18 cellular contexts compared by ENCODE assay signal in the genomic region with DNA sequence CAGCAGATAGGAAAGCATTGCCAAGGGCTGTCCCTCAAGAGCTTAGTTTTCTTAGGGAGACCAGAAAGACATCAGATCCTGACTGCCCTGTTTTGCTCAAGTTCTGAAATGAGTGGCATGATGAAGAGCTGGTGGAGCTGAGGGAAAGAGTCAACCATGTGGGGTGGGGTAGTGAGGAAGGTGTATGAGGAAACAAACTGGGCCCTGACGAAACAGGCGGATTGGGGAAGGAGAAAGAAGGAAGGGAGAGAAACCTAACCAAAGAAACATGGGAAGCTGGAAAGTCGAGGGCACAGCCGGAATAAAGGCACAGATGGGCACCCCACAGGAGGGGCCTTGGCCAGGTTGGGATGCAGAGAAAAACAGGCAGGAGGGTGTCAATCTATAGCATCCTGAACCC. TPM values are rescaled to one million over a fixed set of nuclear protein-coding genes. Genes with fewer than 3 reads are reported as not detected.
DNase-seq lines count a peak whose midpoint lies in the region; ATAC-seq and TF ChIP-seq lines count a peak whose summit lies in the region.
"Had no signal": no experiment of that assay in that cellular context is flagged by ENCODE, and none has a peak within 500 bp of the region (broad histone marks: within the 10 kb centered on the region; RNA-seq: fewer than 3 reads in every experiment).

No MANE protein-coding gene starts in this region.

- H3K27me3 ChIP-seq in IMR-90 (ENCODE audit: control insufficient read depth, insufficient read depth, low read length) (no peaks in the 10 kb centered on the region), smooth muscle cell (ENCODE audit: low read depth) (no peaks in the 10 kb centered on the region), MG63 (no peaks in the 10 kb centered on the region)
- H3K27me3 ChIP-seq: Peyer's patch, spleen had no signal

- H3K4me3 Mint-ChIP-seq in activated CD8-positive, alpha-beta memory T cell treated with anti-CD3 and anti-CD28 coated beads, Interleukin-2, amount 10 ng/mL, durations not matched to agents 7 days and 5 days, result peak overlapping the region; percentile 0
- no peak overlapping the region for H3K4me3 Mint-ChIP-seq in brain

- dilution Hi-C loops in IMR-90 (cut with HindIII; ENCODE audit: low sequenced_read_pairs, unreplicated experiment), result no loop called here

- H4K20me1 ChIP-seq in IMR-90 (ENCODE audit: insufficient read depth, low read length) (peaks cover 49% of the 10 kb centered on the region), smooth muscle cell (ENCODE audit: low read depth) (peaks cover 71% of the 10 kb centered on the region)

- peaks cover 41% of the 10 kb centered on the region for H3K79me2 ChIP-seq in smooth muscle cell (ENCODE audit: low read depth)

- no TSS peak for BruUV-seq in IMR-90 (replicated peaks; lab: Mats Ljungman, UMichigan)

- DNase-seq in activated CD8-positive, alpha-beta memory T cell treated with anti-CD3 and anti-CD28 coated beads, Interleukin-2, amount 10 ng/mL, durations not matched to agents 7 days and 5 days, result no peak
- DNase-seq in activated CD8-positive, alpha-beta memory T cell treated with anti-CD3 and anti-CD28 coated beads, Interleukin-2, amount 50 U/mL, for 48 hours, result no peak
- DNase-seq in IMR-90, result no peak
- no peak for DNase-seq in smooth muscle cell (lab: John Stamatoyannopoulos, UW; ENCODE audit: unreplicated experiment)
- DNase-seq in LoVo (ENCODE audit: low spot score), result no peak
- DNase-seq in mesenteric fat pad (ENCODE audit: low spot score), result no peak
- DNase-seq in MG63, result no peak
- DNase-seq: amygdala; cerebellar nuclear complex; left cardiac atrium; NCI-H1417; NCI-H82; Peyer's patch; SK-N-SH; spleen; stimulated activated naive CD4-positive, alpha-beta T cell had no signal

- H3K9me3 ChIP-seq in IMR-90 (ENCODE audit: control insufficient read depth, insufficient read depth, low read length) (no peaks in the 10 kb centered on the region), smooth muscle cell (replicated peaks; ENCODE audit: low read depth) (no peaks in the 10 kb centered on the region), MG63 (no peaks in the 10 kb centered on the region)
- H3K9me3 ChIP-seq: Peyer's patch, SK-N-SH, spleen had no signal

- H3K36me3 ChIP-seq in IMR-90 (ENCODE audit: control insufficient read depth, insufficient read depth, low read length) (peaks cover 59% of the 10 kb centered on the region), smooth muscle cell (ENCODE audit: low read depth) (peaks cover 6% of the 10 kb centered on the region), MG63 (peaks cover 75% of the 10 kb centered on the region)

- H2BK15ac ChIP-seq in IMR-90 (ENCODE audit: low read depth, low read length), result no peak overlapping the region

- H3K4me2 ChIP-seq in IMR-90 (ENCODE audit: low read depth, low read length) (no peak overlapping the region), smooth muscle cell (no peak overlapping the region)
- H3K4me2 ChIP-seq: KMS-11, SK-N-SH had no signal

- no peak overlapping the region for H4K8ac ChIP-seq in IMR-90 (ENCODE audit: low read depth in 2 of 2, low read length in 2 of 2)

- no peaks in the 10 kb centered on the region for H3K9me3 Mint-ChIP-seq in activated CD8-positive, alpha-beta memory T cell treated with anti-CD3 and anti-CD28 coated beads, Interleukin-2, amount 10 ng/mL, durations not matched to agents 7 days and 5 days (ENCODE audit: low read depth)
- H3K9me3 Mint-ChIP-seq in brain, result no peaks in the 10 kb centered on the region

- H2AFZ ChIP-seq in IMR-90 (replicated peaks; ENCODE audit: low read length, poor library complexity) (no peak overlapping the region), smooth muscle cell (ENCODE audit: low read depth) (no peak overlapping the region)

- H3K36me3 Mint-ChIP-seq in activated CD8-positive, alpha-beta memory T cell treated with anti-CD3 and anti-CD28 coated beads, Interleukin-2, amount 10 ng/mL, durations not matched to agents 7 days and 5 days, result peaks cover 78% of the 10 kb centered on the region
- peaks cover 83% of the 10 kb centered on the region for H3K36me3 Mint-ChIP-seq in brain

- 0 out of 2 replicates have a peak overlapping the region, but pooled peaks have one; percentile 51 for H3K23ac ChIP-seq in IMR-90 (ENCODE audit: low read depth, low read length)

- peak overlapping the region; percentile 17 for H2BK5ac ChIP-seq in IMR-90 (ENCODE audit: low read depth, low read length, poor library complexity, severe bottlenecking)

- TF ChIP-seq CTCF in IMR-90 (conservative IDR thresholded peaks at IDR 0.05; ENCODE audit: low read depth, low read length) (no peak), brain (conservative IDR thresholded peaks at IDR 0.05) (no peak), smooth muscle cell (IDR thresholded peaks at IDR 0.05; ENCODE audit: borderline replicate concordance, insufficient read depth, poor library complexity, severe bottlenecking) (no peak)

- H3K18ac ChIP-seq in IMR-90 (ENCODE audit: low read depth, low read length), result no peak overlapping the region

- no peak overlapping the region for H2AK5ac ChIP-seq in IMR-90 (ENCODE audit: low read depth, low read length)

- no peak overlapping the region for H3K14ac ChIP-seq in IMR-90 (replicated peaks; ENCODE audit: low read depth, low read length)

- H3K27ac Mint-ChIP-seq in activated CD8-positive, alpha-beta memory T cell treated with anti-CD3 and anti-CD28 coated beads, Interleukin-2, amount 10 ng/mL, durations not matched to agents 7 days and 5 days, result peak overlapping the region; percentile 6
- peak overlapping the region in 3 of 5 experiments; percentile 2 to 8 (median 3) for H3K27ac Mint-ChIP-seq in brain

- no peak overlapping the region for H2AK9ac ChIP-seq in IMR-90 (replicated peaks; ENCODE audit: low read depth, low read length, poor library complexity)

- H3K4me1 Mint-ChIP-seq in activated CD8-positive, alpha-beta memory T cell treated with anti-CD3 and anti-CD28 coated beads, Interleukin-2, amount 10 ng/mL, durations not matched to agents 7 days and 5 days, result peaks cover 68% of the 10 kb centered on the region
- peaks cover 64% of the 10 kb centered on the region for H3K4me1 Mint-ChIP-seq in brain

- peaks cover 33 to 82% of the 10 kb centered on the region in 2 experiments for H3K79me1 ChIP-seq in IMR-90 (ENCODE audit: low read depth in 1 of 2, low read length in 2 of 2)

- no peak overlapping the region for H3K27ac ChIP-seq in IMR-90 (ENCODE audit: insufficient read depth, low read length)
- H3K27ac ChIP-seq in smooth muscle cell (ENCODE audit: low read depth), result peak overlapping the region; percentile 76
- H3K27ac ChIP-seq: KMS-11, Peyer's patch had no signal

- H3K4me3 ChIP-seq in IMR-90 (ENCODE audit: insufficient read depth, low read depth, low read length), result no peak overlapping the region
- no peak overlapping the region for H3K4me3 ChIP-seq in smooth muscle cell
- H3K4me3 ChIP-seq in MG63, result no peak overlapping the region
- H3K4me3 ChIP-seq: Peyer's patch, spleen had no signal

- no peak for ATAC-seq in activated CD8-positive, alpha-beta memory T cell treated with anti-CD3 and anti-CD28 coated beads, Interleukin-2, amount 10 ng/mL, durations not matched to agents 7 days and 5 days
- ATAC-seq in IMR-90 (ENCODE audit: low read depth), result no peak
- ATAC-seq: left cardiac atrium had no signal

- no peak overlapping the region for H3K4ac ChIP-seq in IMR-90 (ENCODE audit: low read depth, low read length)

- H3K4me1 ChIP-seq in IMR-90 (ENCODE audit: control insufficient read depth, insufficient read depth, low read length) (peaks cover 10% of the 10 kb centered on the region), smooth muscle cell (ENCODE audit: low read depth) (peaks cover 3% of the 10 kb centered on the region)

- H2BK120ac ChIP-seq in IMR-90 (ENCODE audit: low read depth, low read length), result no peak overlapping the region

- H3K56ac ChIP-seq in IMR-90 (ENCODE audit: extremely low read depth, insufficient read depth, low read length), result no peak overlapping the region

- peaks cover 23% of the 10 kb centered on the region for H3K9me1 ChIP-seq in IMR-90 (ENCODE audit: insufficient read depth, low read length)

- no peak for TF ChIP-seq RAD21 in IMR-90 (IDR thresholded peaks at IDR 0.05; ENCODE audit: low read length)

- peaks cover 35% of the 10 kb centered on the region for H3F3A ChIP-seq in smooth muscle cell (ENCODE audit: low read depth)

- WGBS in IMR-90 (ENCODE audit: extremely low coverage in 2 of 2, insufficient read length in 1 of 2), 2 experiments, result 100% methylated on average over 1 of the region's 4 CpGs; no CpG with 5 or more reads in 1 of the 2 experiments
- 94% methylated on average over 4 of the region's 4 CpGs for WGBS in smooth muscle cell (ENCODE audit: low lambda C conversion rate)

- intact Hi-C loops in IMR-90 (cut with micrococcal nuclease), result no loop called here

- POLR2A ChIA-PET in IMR-90 (lab: Charles Lee; ENCODE audit: unreplicated experiment), result no interaction called here

- H2BK20ac ChIP-seq in IMR-90 (ENCODE audit: low read depth, low read length), result no peak overlapping the region

- no peak for TF ChIP-seq POLR2A in IMR-90 (IDR thresholded peaks at IDR 0.05; ENCODE audit: low read depth, low read length)

- CTCF ChIA-PET in activated CD8-positive, alpha-beta memory T cell treated with anti-CD3 and anti-CD28 coated beads, Interleukin-2, amount 10 ng/mL, durations not matched to agents 7 days and 5 days (lab: Charles Lee), result interaction anchor here (0.6 to 3.2 kb wide), 5 partner anchors 9 to 415 kb away, joined by 3 to 13 read pairs (median 6); no protein-coding TSS in a partner anchor
- CTCF ChIA-PET in IMR-90 (lab: Yijun Ruan, JAX), result interaction anchor here (1.4 kb wide), 1 partner anchor 19 kb away, joined by 4 read pairs; no protein-coding TSS in a partner anchor

- H3K9ac ChIP-seq in IMR-90 (ENCODE audit: low read depth, low read length), result no peak overlapping the region
- no peak overlapping the region for H3K9ac ChIP-seq in smooth muscle cell (ENCODE audit: low read depth)
- H3K9ac ChIP-seq: KMS-11, SK-N-SH had no signal

- in situ Hi-C loops in IMR-90 (cut with MboI; ENCODE audit: low sequenced_read_pairs), result no loop called here

- H3K27me3 Mint-ChIP-seq in activated CD8-positive, alpha-beta memory T cell treated with anti-CD3 and anti-CD28 coated beads, Interleukin-2, amount 10 ng/mL, durations not matched to agents 7 days and 5 days, result no peaks in the 10 kb centered on the region
- no peaks in the 10 kb centered on the region for H3K27me3 Mint-ChIP-seq in brain

- no peak overlapping the region for H4K91ac ChIP-seq in IMR-90 (ENCODE audit: insufficient read depth, low read depth, low read length)

- no peak overlapping the region for H4K5ac ChIP-seq in IMR-90 (ENCODE audit: low read depth, low read length)

RNA-seq across cellular contexts. Expression of a gene that starts 8.0 kb away (rescaled TPM):
- 100 to 1,000 TPM; 109 to 116 TPM for total RNA-seq in activated CD8-positive, alpha-beta memory T cell treated with anti-CD3 and anti-CD28 coated beads, Interleukin-2, amount 10 ng/mL, durations not matched to agents 7 days and 5 days
- total RNA-seq in IMR-90 (2012; rRNA removed), result 57.7 and 61.7 TPM in 2 replicates
- polyA plus RNA-seq in IMR-90 (2012; rRNA removed), result 92.3 and 94.2 TPM in 2 replicates
- 65.8 and 82.6 TPM in 2 replicates for polyA plus RNA-seq in IMR-90 (2012; cell fraction: cytosol; rRNA removed)
- 27.8 and 83.8 TPM in 2 replicates for polyA plus RNA-seq in IMR-90 (2012; cell fraction: nucleus; rRNA removed; ENCODE audit: low replicate concordance)
- 80.0 TPM for polyA plus RNA-seq in brain (ENCODE audit: insufficient read depth, low read depth, low replicate concordance)
- total RNA-seq in smooth muscle cell, result 51.4 and 52.0 TPM in 2 replicates
- 34.4 and 37.1 TPM in 2 replicates for polyA plus RNA-seq in smooth muscle cell
- 128 TPM for total RNA-seq in mesenteric fat pad
- 32.5 and 36.5 TPM in 2 replicates for total RNA-seq in MG63 (2014; rRNA removed; shearing (Covaris generic); ENCODE audit: low replicate concordance)

RNA-seq across cellular contexts. Expression of a gene that starts 34.5 kb away (rescaled TPM):
- total RNA-seq in activated CD8-positive, alpha-beta memory T cell treated with anti-CD3 and anti-CD28 coated beads, Interleukin-2, amount 10 ng/mL, durations not matched to agents 7 days and 5 days, result 10 to 100 TPM; 28.2 to 35.5 TPM
- 25.0 and 32.3 TPM in 2 replicates for total RNA-seq in IMR-90 (2012; rRNA removed)
- 22.8 and 25.6 TPM in 2 replicates for polyA plus RNA-seq in IMR-90 (2012; rRNA removed)
- 12.7 and 18.2 TPM in 2 replicates for polyA plus RNA-seq in IMR-90 (2012; cell fraction: cytosol; rRNA removed)
- 30.4 and 42.7 TPM in 2 replicates for polyA plus RNA-seq in IMR-90 (2012; cell fraction: nucleus; rRNA removed; ENCODE audit: low replicate concordance)
- polyA plus RNA-seq in brain (ENCODE audit: insufficient read depth, low read depth, low replicate concordance), result 33.3 TPM
- 24.1 and 29.9 TPM in 2 replicates for total RNA-seq in smooth muscle cell
- polyA plus RNA-seq in smooth muscle cell, result 17.9 and 20.6 TPM in 2 replicates
- total RNA-seq in mesenteric fat pad, result 554 TPM
- total RNA-seq in MG63 (2014; rRNA removed; shearing (Covaris generic); ENCODE audit: low replicate concordance), result 28.3 and 40.1 TPM in 2 replicates

RNA-seq across cellular contexts. Expression of a gene that starts 34.8 kb away (rescaled TPM):
- total RNA-seq in activated CD8-positive, alpha-beta memory T cell treated with anti-CD3 and anti-CD28 coated beads, Interleukin-2, amount 10 ng/mL, durations not matched to agents 7 days and 5 days, result 10 to 100 TPM; 21.7 to 27.7 TPM
- total RNA-seq in IMR-90 (2012; rRNA removed), result 10.8 and 13.1 TPM in 2 replicates
- 19.2 and 20.7 TPM in 2 replicates for polyA plus RNA-seq in IMR-90 (2012; rRNA removed)
- 6.6 and 7.8 TPM in 2 replicates for polyA plus RNA-seq in IMR-90 (2012; cell fraction: cytosol; rRNA removed)
- 72.0 and 88.6 TPM in 2 replicates for polyA plus RNA-seq in IMR-90 (2012; cell fraction: nucleus; rRNA removed; ENCODE audit: low replicate concordance)
- 14.6 TPM for polyA plus RNA-seq in brain (ENCODE audit: insufficient read depth, low read depth, low replicate concordance)
- 13.3 and 28.2 TPM in 2 replicates for total RNA-seq in smooth muscle cell
- 15.2 and 16.4 TPM in 2 replicates for polyA plus RNA-seq in smooth muscle cell
- 47.7 TPM for total RNA-seq in mesenteric fat pad
- total RNA-seq in MG63 (2014; rRNA removed; shearing (Covaris generic); ENCODE audit: low replicate concordance), result 3.9 and 25.3 TPM in 2 replicates

Comparison
In these comparisons a context has a peak if more than half of its experiments do, and no peak if none do; other contexts are left out.
1. RNA of a gene that starts 34.5 kb away (total RNA-seq): 554 TPM in mesenteric fat pad (single experiment); 28.3 to 40.1 TPM in MG63, 28.2 to 35.5 TPM in activated CD8-positive, alpha-beta memory T cell treated with anti-CD3 and anti-CD28 coated beads, Interleukin-2, amount 10 ng/mL, durations not matched to agents 7 days and 5 days, 25.0 to 32.3 TPM in IMR-90 and 24.1 to 29.9 TPM in smooth muscle cell; every median in the first group is over 10 times any median in the second.